Comparison of ENCODE assay signal across 21 cellular contexts in genomic region chr20:4944918-4945317, GRCh38. TPM values are rescaled to one million over a fixed set of nuclear protein-coding genes. Genes with fewer than 3 reads are reported as not detected.
A peak's percentile ranks its signal among the peaks of the same experiment; 100 is the strongest.
DNase-seq lines count a peak whose midpoint lies in the region; ATAC-seq and TF ChIP-seq lines count a peak whose summit lies in the region.
"Had no signal": no experiment of that assay in that cellular context is flagged by ENCODE, and none has a peak within 500 bp of the region (broad histone marks: within the 10 kb centered on the region; RNA-seq: fewer than 3 reads in every experiment).

No MANE protein-coding gene starts in this region.

- no peak overlapping the region for H3K4me3 Mint-ChIP-seq in CD4-positive, alpha-beta memory T cell
- H3K4me3 Mint-ChIP-seq: B cell; CD8-positive, alpha-beta memory T cell; T-cell had no signal

- peak overlapping the region; percentile 43; the same call in 1 of the 2 replicates for H4K91ac ChIP-seq in IMR-90 (ENCODE audit: insufficient read depth, low read depth, low read length)

- H3K18ac ChIP-seq in IMR-90 (ENCODE audit: low read depth, low read length), result peak overlapping the region; percentile 71

- H4K5ac ChIP-seq in IMR-90 (ENCODE audit: low read depth, low read length), result no peak overlapping the region; the same call in 1 of the 2 replicates

- no peak for DNase-seq in IMR-90
- peak; percentile 73 for DNase-seq in NCI-H82 treated with DMSO at 0.1 percent for 48 hours (lab: John Stamatoyannopoulos, UW; ENCODE audit: unreplicated experiment)
- peak; percentile 75 for DNase-seq in retinal pigment epithelial cell (ENCODE audit: low read depth)
- DNase-seq in CD4-positive, alpha-beta memory T cell, result no peak
- DNase-seq in HCEC 1CT, result no peak
- DNase-seq: Calu3; CD8-positive, alpha-beta memory T cell; Kasumi-1; NCI-H1092 treated with DMSO at 0.1 percent for 48 hours; NCI-H1436; NCI-H2081 treated with DMSO at 0.1 percent for 48 hours; NCI-H446; SHP77; T-cell had no signal

- intact Hi-C loops in IMR-90 (cut with micrococcal nuclease), result loop anchor here (5.0 kb wide), 1 partner anchor 38 kb away; no protein-coding TSS in a partner anchor
- intact Hi-C loops in CD4-positive, alpha-beta memory T cell (cut with micrococcal nuclease), result no loop called here

- H3K27me3 Mint-ChIP-seq in CD4-positive, alpha-beta memory T cell, result no peaks in the 10 kb centered on the region
- H3K27me3 Mint-ChIP-seq: B cell; CD8-positive, alpha-beta memory T cell; T-cell had no signal

- H2BK5ac ChIP-seq in IMR-90 (ENCODE audit: low read depth, low read length, poor library complexity, severe bottlenecking), result no peak overlapping the region

- no peaks in the 10 kb centered on the region for H3K27me3 ChIP-seq in IMR-90 (ENCODE audit: control insufficient read depth, insufficient read depth, low read length)
- no peaks in the 10 kb centered on the region for H3K27me3 ChIP-seq in CD4-positive, alpha-beta memory T cell (ENCODE audit: insufficient read depth, low read length)

- peak overlapping the region; percentile 77 for H3K4ac ChIP-seq in IMR-90 (ENCODE audit: low read depth, low read length)

- CTCF ChIA-PET in IMR-90 (lab: Yijun Ruan, JAX), result interaction anchor here (0.7 kb wide), 1 partner anchor 1085 kb away, joined by 8 read pairs; no protein-coding TSS in a partner anchor
- CTCF ChIA-PET in CD4-positive, alpha-beta memory T cell (lab: Charles Lee; ENCODE audit: partially characterized antibody), result interaction anchor here (1.4 kb wide), 2 partner anchors 11 to 183 kb away, joined by 4 to 6 read pairs; no protein-coding TSS in a partner anchor

- H3K27ac Mint-ChIP-seq in CD4-positive, alpha-beta memory T cell, result no peak overlapping the region
- H3K27ac Mint-ChIP-seq: B cell, T-cell had no signal

- no peak overlapping the region for H2AK9ac ChIP-seq in IMR-90 (replicated peaks; ENCODE audit: low read depth, low read length, poor library complexity)

- no peak for TF ChIP-seq CTCF in IMR-90 (conservative IDR thresholded peaks at IDR 0.05; ENCODE audit: low read depth, low read length)
- no peak for TF ChIP-seq CTCF in retinal pigment epithelial cell (conservative IDR thresholded peaks at IDR 0.05; ENCODE audit: low read depth, low read length)

- peaks cover 26% of the 10 kb centered on the region for H3K9me1 ChIP-seq in IMR-90 (ENCODE audit: insufficient read depth, low read length)

- no peak for TF ChIP-seq POLR2A in IMR-90 (IDR thresholded peaks at IDR 0.05; ENCODE audit: low read depth, low read length)

- H2BK20ac ChIP-seq in IMR-90 (ENCODE audit: low read depth, low read length), result peak overlapping the region; percentile 93

- H3K4me1 Mint-ChIP-seq in CD4-positive, alpha-beta memory T cell, result peaks cover 7 to 33% (median 16%) of the 10 kb centered on the region in 4 donors

- no peak overlapping the region; the same call in 1 of the 2 replicates for H3K56ac ChIP-seq in IMR-90 (ENCODE audit: extremely low read depth, insufficient read depth, low read length)

- POLR2A ChIA-PET in IMR-90 (lab: Charles Lee; ENCODE audit: unreplicated experiment), result no interaction called here
- POLR2A ChIA-PET in CD4-positive, alpha-beta memory T cell (lab: Charles Lee; ENCODE audit: partially characterized antibody), result interaction anchor here (0.8 kb wide), 1 partner anchor 8 kb away, joined by 3 read pairs; no protein-coding TSS in a partner anchor

- H3K9me3 ChIP-seq in IMR-90 (ENCODE audit: control insufficient read depth, insufficient read depth, low read length), result no peaks in the 10 kb centered on the region
- no peaks in the 10 kb centered on the region for H3K9me3 ChIP-seq in CD4-positive, alpha-beta memory T cell (ENCODE audit: control insufficient read depth in 1 of 2, low read length in 2 of 2)

- H4K8ac ChIP-seq in IMR-90 (ENCODE audit: low read depth in 2 of 2, low read length in 2 of 2), result peak overlapping the region; percentile 44 to 76; a peak in 2 of 4 replicates

- H3K4me2 ChIP-seq in IMR-90 (ENCODE audit: low read depth, low read length), result no peak overlapping the region

- H4K20me1 ChIP-seq in IMR-90 (ENCODE audit: insufficient read depth, low read length), result peaks cover 3% of the 10 kb centered on the region; the same call in 1 of the 2 replicates

- peaks cover 17 to 67% of the 10 kb centered on the region in 2 experiments; a peak in 3 of 4 replicates for H3K79me1 ChIP-seq in IMR-90 (ENCODE audit: low read depth in 1 of 2, low read length in 2 of 2)

- in situ Hi-C loops in IMR-90 (cut with MboI; ENCODE audit: low sequenced_read_pairs), result no loop called here

- H3K36me3 Mint-ChIP-seq in CD4-positive, alpha-beta memory T cell, result peaks cover 14 to 15% of the 10 kb centered on the region in 2 donors

- H2BK15ac ChIP-seq in IMR-90 (ENCODE audit: low read depth, low read length), result peak overlapping the region; percentile 61; the same call in 1 of the 3 replicates

- H3K9ac ChIP-seq in IMR-90 (ENCODE audit: low read depth, low read length), result no peak overlapping the region

- no peak for TF ChIP-seq RAD21 in IMR-90 (IDR thresholded peaks at IDR 0.05; ENCODE audit: low read length)

- peak overlapping the region; percentile 50; the same call in 1 of the 2 replicates for H2AK5ac ChIP-seq in IMR-90 (ENCODE audit: low read depth, low read length)

- H2AFZ ChIP-seq in IMR-90 (replicated peaks; ENCODE audit: low read length, poor library complexity), result no peak overlapping the region

- BruUV-seq in IMR-90 (replicated peaks; lab: Mats Ljungman, UMichigan), result no TSS peak

- peak overlapping the region; percentile 89 for H2BK120ac ChIP-seq in IMR-90 (ENCODE audit: low read depth, low read length)

- H3K36me3 ChIP-seq in IMR-90 (ENCODE audit: control insufficient read depth, insufficient read depth, low read length), result 0 out of 2 replicates have a peak, but pooled peaks cover 1% of the 10 kb centered on the region
- no peaks in the 10 kb centered on the region for H3K36me3 ChIP-seq in CD4-positive, alpha-beta memory T cell (ENCODE audit: insufficient read depth, low read length)

- H3K4me1 ChIP-seq in IMR-90 (ENCODE audit: control insufficient read depth, insufficient read depth, low read length), result peaks cover 38% of the 10 kb centered on the region
- peaks cover 6% of the 10 kb centered on the region for H3K4me1 ChIP-seq in CD4-positive, alpha-beta memory T cell (ENCODE audit: insufficient read depth, low read length)

- H3K9me3 Mint-ChIP-seq in CD4-positive, alpha-beta memory T cell, result peaks cover 0 to 2% (median 0%) of the 10 kb centered on the region in 8 donors
- H3K9me3 Mint-ChIP-seq: CD8-positive, alpha-beta memory T cell; T-cell had no signal

- H3K27ac ChIP-seq in IMR-90 (ENCODE audit: insufficient read depth, low read length), result no peak overlapping the region; the same call in 1 of the 2 replicates
- no peak overlapping the region for H3K27ac ChIP-seq in CD4-positive, alpha-beta memory T cell (ENCODE audit: low read depth, low read length)
- H3K27ac ChIP-seq: C4-2B, RWPE1 had no signal

- WGBS in IMR-90 (ENCODE audit: extremely low coverage in 2 of 2, insufficient read length in 1 of 2), 2 experiments, result no CpG with 5 or more reads among the region's 3 CpGs

- peak overlapping the region; percentile 13 for H3K14ac ChIP-seq in IMR-90 (replicated peaks; ENCODE audit: low read depth, low read length)

- H3K4me3 ChIP-seq in IMR-90 (ENCODE audit: insufficient read depth, low read depth, low read length), result no peak overlapping the region
- no peak overlapping the region for H3K4me3 ChIP-seq in retinal pigment epithelial cell (ENCODE audit: low read length)
- no peak overlapping the region for H3K4me3 ChIP-seq in CD4-positive, alpha-beta memory T cell (ENCODE audit: low read length in 2 of 2)

- peak overlapping the region; percentile 52; the same call in 1 of the 2 replicates for H3K23ac ChIP-seq in IMR-90 (ENCODE audit: low read depth, low read length)

- dilution Hi-C loops in IMR-90 (cut with HindIII; ENCODE audit: low sequenced_read_pairs, unreplicated experiment), result no loop called here

- ATAC-seq in IMR-90 (ENCODE audit: low read depth), result no peak
- ATAC-seq in esophagus mucosa, result peak; percentile 23
- ATAC-seq in GM18858 (IDR thresholded peaks at IDR 0.05; ENCODE audit: unreplicated experiment), result no peak
- ATAC-seq: HCT116, Panc1, T-cell had no signal

TF ChIP-seq in IMR-90, 13 proteins besides CTCF, POLR2A, EP300 and RAD21 (continues in another document):
- TF ChIP-seq ELK1 (IDR thresholded peaks at IDR 0.05; ENCODE audit: borderline replicate concordance, low read depth, low read length), result no peak
- no peak for TF ChIP-seq RFX5 (IDR thresholded peaks at IDR 0.05; ENCODE audit: low read depth, low read length)
- no peak for TF ChIP-seq CEBPB (IDR thresholded peaks at IDR 0.05; ENCODE audit: low read depth, low read length)
- no peak for TF ChIP-seq MXI1 (IDR thresholded peaks at IDR 0.05; ENCODE audit: borderline replicate concordance, low read depth, low read length)
- TF ChIP-seq NFE2L2 (IDR thresholded peaks at IDR 0.05; ENCODE audit: low read depth, low read length), result no peak
- TF ChIP-seq RCOR1 (IDR thresholded peaks at IDR 0.05; ENCODE audit: insufficient replicate concordance, low read length), result no peak
- TF ChIP-seq MAZ (IDR thresholded peaks at IDR 0.05; ENCODE audit: borderline replicate concordance, low read depth, low read length), result no peak
- no peak for TF ChIP-seq BHLHE40 (IDR thresholded peaks at IDR 0.05; ENCODE audit: low read depth, low read length)
- TF ChIP-seq SMC3 (IDR thresholded peaks at IDR 0.05; ENCODE audit: low read depth, low read length), result no peak

RNA-seq across cellular contexts. Expression of gene SLC23A2, which starts 56.4 kb away (rescaled TPM):
- total RNA-seq in IMR-90 (2012; rRNA removed), result 10.2 and 11.1 TPM in 2 replicates
- 13.5 and 14.4 TPM in 2 replicates for polyA plus RNA-seq in IMR-90 (2012; rRNA removed)
- polyA plus RNA-seq in IMR-90 (2012; cell fraction: cytosol; rRNA removed), result 9.3 and 13.1 TPM in 2 replicates
- 22.1 and 35.5 TPM in 2 replicates for polyA plus RNA-seq in IMR-90 (2012; cell fraction: nucleus; rRNA removed; ENCODE audit: low replicate concordance)
- 9.4 TPM for total RNA-seq in esophagus mucosa
- total RNA-seq in CD4-positive, alpha-beta memory T cell, result 10 to 100 TPM; 22.3 to 22.6 TPM
- polyA plus RNA-seq in CD4-positive, alpha-beta memory T cell, result 10 to 100 TPM in 1 of 2 donors, 1 to 10 TPM in 1; 4.3 to 10.9 TPM

Comparison
In these comparisons a context has a peak if more than half of its experiments do, and no peak if none do; other contexts are left out.
1. DNase-seq: peak in NCI-H82 treated with DMSO at 0.1 percent for 48 hours (single experiment) and retinal pigment epithelial cell (single experiment); none in IMR-90 (single experiment), CD4-positive, alpha-beta memory T cell (0 of 5) and HCEC 1CT (single experiment).